18 cellular contexts compared by ENCODE assay signal in genomic region chr17:21170829-21171228, GRCh38. TPM values are rescaled to one million over a fixed set of nuclear protein-coding genes. Genes with fewer than 3 reads are reported as not detected.
DNase-seq lines count a peak whose midpoint lies in the region; ATAC-seq and TF ChIP-seq lines count a peak whose summit lies in the region.
"Had no signal": no experiment of that assay in that cellular context is flagged by ENCODE, and none has a peak within 500 bp of the region (broad histone marks: within the 10 kb centered on the region; RNA-seq: fewer than 3 reads in every experiment).

No MANE protein-coding gene starts in this region.

- H3K4me1 ChIP-seq in subcutaneous abdominal adipose tissue (ENCODE audit: control insufficient read depth in 5 of 5, insufficient read depth in 5 of 5, low read length in 5 of 5), result peaks cover 0 to 57% (median 49%) of the 10 kb centered on the region in 5 donors
- H3K4me1 ChIP-seq: SJSA1 had no signal

- POLR2A ChIA-PET in WTC11 (lab: Charles Lee), result no interaction called here

- H3K9ac ChIP-seq in subcutaneous abdominal adipose tissue (ENCODE audit: low read length in 5 of 5), result peak overlapping the region in 2 of 5 donors; percentile 16 to 48

- H3K27ac ChIP-seq in subcutaneous abdominal adipose tissue (ENCODE audit: low read depth, low read length), result peak overlapping the region; percentile 34
- H3K27ac ChIP-seq: left lung, SJSA1 had no signal

- ATAC-seq in WTC11, result no peak
- ATAC-seq in HG03097 (IDR thresholded peaks at IDR 0.05; ENCODE audit: low FRiP score, unreplicated experiment), result no peak
- no peak for ATAC-seq in HG02678 (IDR thresholded peaks at IDR 0.05; ENCODE audit: unreplicated experiment)
- ATAC-seq: body of pancreas; left lung; natural killer cell treated with Interleukin-12 subunit alpha and Interleukin-12 subunit beta and Interleukin-15 and Interleukin-18, amount 100 ng/mL, for 72 hours had no signal

- DNase-seq in activated naive CD4-positive, alpha-beta T cell treated with anti-CD3 and anti-CD28 coated beads, Interleukin-2, amount 10 ng/mL, durations not matched to agents 7 days and 5 days, result no peak
- no peak for DNase-seq in WTC11 (ENCODE audit: low spot score)
- peak; percentile 38 for DNase-seq in medulla oblongata (ENCODE audit: extremely low spot score)
- DNase-seq in NCI-H146 (lab: John Stamatoyannopoulos, UW), result no peak
- DNase-seq: body of pancreas; COR-L47; effector CD4-positive, alpha-beta T cell; left lung; NCI-H1694; NCI-H446; trophoblast cell had no signal

- no peaks in the 10 kb centered on the region for H3K27me3 Mint-ChIP-seq in activated naive CD4-positive, alpha-beta T cell treated with anti-CD3 and anti-CD28 coated beads, Interleukin-2, amount 50 U/mL, for 24 hours
- H3K27me3 Mint-ChIP-seq in activated naive CD4-positive, alpha-beta T cell treated with anti-CD3 and anti-CD28 coated beads, Interleukin-2, amount 10 ng/mL, durations not matched to agents 7 days and 5 days, result no peaks in the 10 kb centered on the region
- no peaks in the 10 kb centered on the region for H3K27me3 Mint-ChIP-seq in WTC11 (ENCODE audit: low read depth)
- H3K27me3 Mint-ChIP-seq: activated CD4-positive, alpha-beta memory T cell treated with anti-CD3 and anti-CD28 coated beads for 36 hours; natural killer cell treated with Interleukin-12 subunit alpha and Interleukin-12 subunit beta and Interleukin-15 and Interleukin-18, amount 100 ng/mL, for 72 hours had no signal

- H3K36me3 ChIP-seq in subcutaneous abdominal adipose tissue (ENCODE audit: control insufficient read depth in 5 of 5, insufficient read depth in 5 of 5, low read length in 5 of 5), result peaks cover 3 to 37% (median 25%) of the 10 kb centered on the region in 5 donors

- TF ChIP-seq CTCF in WTC11 (IDR thresholded peaks at IDR 0.05), result no peak

- no peaks in the 10 kb centered on the region for H3K9me3 ChIP-seq in subcutaneous abdominal adipose tissue (ENCODE audit: control insufficient read depth in 5 of 5, low read length in 5 of 5)
- H3K9me3 ChIP-seq: body of pancreas, left lung, SJSA1 had no signal

- H3K4me3 ChIP-seq in subcutaneous abdominal adipose tissue (ENCODE audit: low read depth in 1 of 5, low read length in 5 of 5), result no peak overlapping the region
- H3K4me3 ChIP-seq: body of pancreas, left lung, SJSA1 had no signal

- peak overlapping the region; percentile 53 for H3K27ac Mint-ChIP-seq in activated naive CD4-positive, alpha-beta T cell treated with anti-CD3 and anti-CD28 coated beads, Interleukin-2, amount 50 U/mL, for 24 hours
- no peak overlapping the region for H3K27ac Mint-ChIP-seq in activated naive CD4-positive, alpha-beta T cell treated with anti-CD3 and anti-CD28 coated beads, Interleukin-2, amount 10 ng/mL, durations not matched to agents 7 days and 5 days
- peak overlapping the region; percentile 7; the same call in 1 of the 2 replicates for H3K27ac Mint-ChIP-seq in WTC11
- H3K27ac Mint-ChIP-seq: activated CD4-positive, alpha-beta memory T cell treated with anti-CD3 and anti-CD28 coated beads for 36 hours; natural killer cell treated with Interleukin-12 subunit alpha and Interleukin-12 subunit beta and Interleukin-15 and Interleukin-18, amount 100 ng/mL, for 72 hours had no signal

- H3K27me3 ChIP-seq in subcutaneous abdominal adipose tissue (ENCODE audit: control insufficient read depth in 5 of 5, insufficient read depth in 4 of 5, low read length in 5 of 5), result no peaks in the 10 kb centered on the region
- H3K27me3 ChIP-seq: body of pancreas, left lung, SJSA1 had no signal

- peaks cover 2% of the 10 kb centered on the region for H3K36me3 Mint-ChIP-seq in activated naive CD4-positive, alpha-beta T cell treated with anti-CD3 and anti-CD28 coated beads, Interleukin-2, amount 50 U/mL, for 24 hours
- H3K36me3 Mint-ChIP-seq in activated naive CD4-positive, alpha-beta T cell treated with anti-CD3 and anti-CD28 coated beads, Interleukin-2, amount 10 ng/mL, durations not matched to agents 7 days and 5 days, result peaks cover 7% of the 10 kb centered on the region
- peaks cover 12% of the 10 kb centered on the region for H3K36me3 Mint-ChIP-seq in WTC11
- H3K36me3 Mint-ChIP-seq: natural killer cell treated with Interleukin-12 subunit alpha and Interleukin-12 subunit beta and Interleukin-15 and Interleukin-18, amount 100 ng/mL, for 72 hours had no signal

- no peaks in the 10 kb centered on the region for H3K9me3 Mint-ChIP-seq in activated naive CD4-positive, alpha-beta T cell treated with anti-CD3 and anti-CD28 coated beads, Interleukin-2, amount 50 U/mL, for 24 hours
- H3K9me3 Mint-ChIP-seq in activated naive CD4-positive, alpha-beta T cell treated with anti-CD3 and anti-CD28 coated beads, Interleukin-2, amount 10 ng/mL, durations not matched to agents 7 days and 5 days, result no peaks in the 10 kb centered on the region
- H3K9me3 Mint-ChIP-seq in WTC11, result no peaks in the 10 kb centered on the region
- H3K9me3 Mint-ChIP-seq: activated CD4-positive, alpha-beta memory T cell treated with anti-CD3 and anti-CD28 coated beads for 36 hours; natural killer cell treated with Interleukin-12 subunit alpha and Interleukin-12 subunit beta and Interleukin-15 and Interleukin-18, amount 100 ng/mL, for 72 hours had no signal

- CTCF ChIA-PET in activated naive CD4-positive, alpha-beta T cell treated with anti-CD3 and anti-CD28 coated beads, Interleukin-2, amount 10 ng/mL, durations not matched to agents 7 days and 5 days (lab: Charles Lee), result interaction anchor here (0.7 kb wide), 1 partner anchor 15 kb away, joined by 3 read pairs; no protein-coding TSS in a partner anchor
- CTCF ChIA-PET in WTC11 (lab: Charles Lee), result no interaction called here

- H3K4me1 Mint-ChIP-seq in activated naive CD4-positive, alpha-beta T cell treated with anti-CD3 and anti-CD28 coated beads, Interleukin-2, amount 50 U/mL, for 24 hours, result peaks cover 22% of the 10 kb centered on the region
- peaks cover 8% of the 10 kb centered on the region for H3K4me1 Mint-ChIP-seq in activated naive CD4-positive, alpha-beta T cell treated with anti-CD3 and anti-CD28 coated beads, Interleukin-2, amount 10 ng/mL, durations not matched to agents 7 days and 5 days
- no peaks in the 10 kb centered on the region for H3K4me1 Mint-ChIP-seq in WTC11

- no peak overlapping the region for H3K4me3 Mint-ChIP-seq in activated naive CD4-positive, alpha-beta T cell treated with anti-CD3 and anti-CD28 coated beads, Interleukin-2, amount 50 U/mL, for 24 hours
- H3K4me3 Mint-ChIP-seq in activated naive CD4-positive, alpha-beta T cell treated with anti-CD3 and anti-CD28 coated beads, Interleukin-2, amount 10 ng/mL, durations not matched to agents 7 days and 5 days, result no peak overlapping the region
- H3K4me3 Mint-ChIP-seq in WTC11, result no peak overlapping the region
- H3K4me3 Mint-ChIP-seq: activated CD4-positive, alpha-beta memory T cell treated with anti-CD3 and anti-CD28 coated beads for 36 hours; natural killer cell treated with Interleukin-12 subunit alpha and Interleukin-12 subunit beta and Interleukin-15 and Interleukin-18, amount 100 ng/mL, for 72 hours had no signal

TF ChIP-seq in WTC11, 78 proteins besides CTCF, POLR2A, EP300 and RAD21 (continues in another document):
- TF ChIP-seq NR2C2 (CRISPR knock-in tag; IDR thresholded peaks at IDR 0.05) (no peak), ZNF121 (CRISPR knock-in tag; IDR thresholded peaks at IDR 0.05) (no peak), MXD4 (CRISPR knock-in tag; IDR thresholded peaks at IDR 0.05; ENCODE audit: borderline replicate concordance) (no peak), GABPB1 (CRISPR knock-in tag; IDR thresholded peaks at IDR 0.05) (no peak), JAZF1 (CRISPR knock-in tag; IDR thresholded peaks at IDR 0.05) (no peak), ATF6 (CRISPR knock-in tag; IDR thresholded peaks at IDR 0.05) (no peak), NR3C1 (CRISPR knock-in tag; conservative IDR thresholded peaks at IDR 0.05; ENCODE audit: low read depth) (no peak), E2F4 (CRISPR knock-in tag; IDR thresholded peaks at IDR 0.05; ENCODE audit: borderline replicate concordance, low read depth) (no peak), TCF7 (CRISPR knock-in tag; IDR thresholded peaks at IDR 0.05; ENCODE audit: low read depth) (no peak), HMGA2 (CRISPR knock-in tag; IDR thresholded peaks at IDR 0.05) (no peak)

RNA-seq across cellular contexts. Expression of gene TMEM11, which starts 43.1 kb away (rescaled TPM):
- 32.9 to 37.0 TPM (median 33.9 TPM) in 3 replicates for total RNA-seq in WTC11 (2021)

RNA-seq across cellular contexts. Expression of gene DHRS7B, which starts 44.1 kb away (rescaled TPM):
- 13.5 to 16.6 TPM (median 15.6 TPM) in 3 replicates for total RNA-seq in WTC11 (2021)
